ENCODE assay signal across 2 cellular contexts in the genomic region with DNA sequence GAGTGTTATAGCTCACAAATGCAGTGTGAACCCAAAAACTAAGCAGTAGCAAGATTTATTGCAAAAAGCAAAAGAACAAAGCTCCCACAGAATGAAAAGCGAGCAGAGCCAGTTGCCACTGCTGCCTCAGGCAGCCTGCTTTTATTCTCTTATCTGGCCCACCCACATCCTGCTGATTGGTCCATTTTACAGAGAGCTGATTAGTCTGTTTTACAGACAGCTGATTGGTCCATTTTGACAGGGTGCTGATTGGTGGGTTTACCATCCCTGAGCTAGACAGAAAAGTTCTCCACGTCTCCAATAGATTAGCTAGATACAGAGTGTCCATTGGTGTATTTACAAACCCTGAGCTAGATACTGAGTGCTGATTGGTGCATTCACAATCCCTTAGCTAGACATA. TPM values are rescaled to one million over a fixed set of nuclear protein-coding genes. Genes with fewer than 3 reads are reported as not detected.
"Had no signal": no experiment of that assay in that cellular context is flagged by ENCODE, and none has a peak within 500 bp of the region (broad histone marks: within the 10 kb centered on the region; RNA-seq: fewer than 3 reads in every experiment).

No MANE protein-coding gene starts in this region.

RNA-seq across cellular contexts. Expression of gene VASH1, which starts 55.1 kb away (rescaled TPM):
- total RNA-seq: HT-29, OCI-LY7 had no signal
